Comparison of ENCODE assay signal across 18 cellular contexts in the genomic region with DNA sequence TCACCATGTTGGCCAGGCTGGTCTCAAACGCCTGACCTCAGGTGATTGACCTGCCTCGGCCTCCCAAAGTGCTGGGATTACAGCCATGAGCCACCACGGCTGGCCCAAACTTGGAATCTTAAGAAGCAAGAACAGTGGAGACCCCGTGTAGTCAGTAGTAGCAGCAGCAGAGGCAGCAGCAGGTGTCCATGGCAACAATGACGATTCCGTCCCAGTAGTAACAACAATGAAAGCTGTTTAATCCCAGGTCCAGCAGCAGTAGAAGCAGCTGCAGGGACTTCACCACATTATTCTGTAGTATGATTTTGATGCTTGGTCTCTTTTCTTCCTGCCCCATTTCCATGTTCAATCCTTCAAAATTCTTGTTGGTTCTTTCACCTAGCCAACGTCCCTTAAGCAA.
DNase-seq lines count a peak whose midpoint lies in the region; FAIRE-seq and TF ChIP-seq lines count a peak whose summit lies in the region.
"Had no signal": no experiment of that assay in that cellular context is flagged by ENCODE, and none has a peak within 500 bp of the region (broad histone marks: within the 10 kb centered on the region; RNA-seq: fewer than 3 reads in every experiment).

No MANE protein-coding gene starts in this region.

- no peak for TF ChIP-seq CTCF in testis (IDR thresholded peaks at IDR 0.05)
- TF ChIP-seq CTCF in breast epithelium (IDR thresholded peaks at IDR 0.05) = no peak

- no peaks in the 10 kb centered on the region for H3K36me3 ChIP-seq in testis (ENCODE audit: low read depth, missing control alignments)
- no peaks in the 10 kb centered on the region for H3K36me3 ChIP-seq in breast epithelium
- no peaks in the 10 kb centered on the region for H3K36me3 ChIP-seq in trophoblast cell (ENCODE audit: control insufficient read depth in 1 of 2, insufficient read depth in 2 of 2, low read length in 2 of 2)
- H3K36me3 ChIP-seq in small intestine (ENCODE audit: control insufficient read depth in 2 of 2, insufficient read depth in 2 of 2, low read length in 2 of 2) = no peaks in the 10 kb centered on the region
- H3K36me3 ChIP-seq: MG63 had no signal

- H3K9me3 ChIP-seq in testis = no peaks in the 10 kb centered on the region
- no peaks in the 10 kb centered on the region for H3K9me3 ChIP-seq in breast epithelium
- H3K9me3 ChIP-seq in trophoblast cell (ENCODE audit: insufficient read depth, low read depth, low read length) = peaks cover 2% of the 10 kb centered on the region
- H3K9me3 ChIP-seq in small intestine (ENCODE audit: control insufficient read depth, low read depth) = no peaks in the 10 kb centered on the region
- H3K9me3 ChIP-seq: MG63 had no signal

- H4K8ac ChIP-seq in trophoblast cell (ENCODE audit: low read depth, low read length) = no peak overlapping the region

- no peak for FAIRE-seq in small intestine (lab: Jason Lieb, UNC)
- FAIRE-seq: D721Med had no signal

- no peak overlapping the region for H3K4me3 ChIP-seq in testis
- H3K4me3 ChIP-seq in breast epithelium = no peak overlapping the region
- no peak overlapping the region for H3K4me3 ChIP-seq in trophoblast cell (ENCODE audit: low read depth, low read length)
- H3K4me3 ChIP-seq in small intestine (ENCODE audit: low read depth in 1 of 2, low read length in 2 of 2) = no peak overlapping the region
- H3K4me3 ChIP-seq: MG63 had no signal

- peak; percentile 42 for DNase-seq in NCI-H146 (lab: John Stamatoyannopoulos, UW)
- no peak for DNase-seq in NCI-H146 treated with DMSO at 0.1 percent for 48 hours (lab: John Stamatoyannopoulos, UW; ENCODE audit: unreplicated experiment)
- peak; percentile 5 for DNase-seq in NCI-H69 (lab: John Stamatoyannopoulos, UW)
- peak; percentile 23 for DNase-seq in left kidney (ENCODE audit: low read depth, low spot score)
- DNase-seq in testis = peak; percentile 15
- no peak for DNase-seq in breast epithelium (ENCODE audit: low spot score in 2 of 2)
- DNase-seq in trophoblast cell = no peak
- DNase-seq in small intestine = no peak
- DNase-seq: CD4-positive, alpha-beta memory T cell; DMS79; HCEC 1CT; IMR-90; Karpas-422; MG63; NCI-H1105; NCI-H1930; NCI-H526 treated with DMSO at 0.1 percent for 48 hours had no signal

- H2BK12ac ChIP-seq in trophoblast cell (ENCODE audit: low read length) = no peak overlapping the region

- H3K23ac ChIP-seq in trophoblast cell (ENCODE audit: low read length) = no peak overlapping the region

- intact Hi-C loops in testis (cut with DNase I; ENCODE audit: low total_unique reads) = no loop called here
- intact Hi-C loops in breast epithelium (cut with DNase I; ENCODE audit: low total_unique reads) = no loop called here

- H3K27ac ChIP-seq in testis = no peak overlapping the region
- H3K27ac ChIP-seq in breast epithelium = no peak overlapping the region
- no peak overlapping the region for H3K27ac ChIP-seq in trophoblast cell (ENCODE audit: low read depth, low read length)
- H3K27ac ChIP-seq in small intestine (ENCODE audit: low read depth in 1 of 2, low read length in 1 of 2) = no peak overlapping the region

- H3K4me1 ChIP-seq in testis (no peaks in the 10 kb centered on the region), breast epithelium (no peaks in the 10 kb centered on the region), trophoblast cell (ENCODE audit: control insufficient read depth in 1 of 2, insufficient read depth in 2 of 2, low read length in 2 of 2) (no peaks in the 10 kb centered on the region), small intestine (ENCODE audit: control insufficient read depth in 2 of 2, insufficient read depth in 1 of 2, low read depth in 1 of 2, low read length in 1 of 2) (no peaks in the 10 kb centered on the region)

- H3K14ac ChIP-seq in trophoblast cell (ENCODE audit: low read length) = no peak overlapping the region

- no peak overlapping the region for H2BK120ac ChIP-seq in trophoblast cell (ENCODE audit: insufficient read depth, low read length, poor library complexity)

- H3K79me1 ChIP-seq in trophoblast cell (ENCODE audit: low read length) = no peaks in the 10 kb centered on the region

- no peak overlapping the region for H2AK5ac ChIP-seq in trophoblast cell (ENCODE audit: low read length)

- no peak overlapping the region for H3K4me2 ChIP-seq in trophoblast cell (ENCODE audit: low read length)

- no peaks in the 10 kb centered on the region for H3K27me3 ChIP-seq in testis
- no peaks in the 10 kb centered on the region for H3K27me3 ChIP-seq in breast epithelium
- no peaks in the 10 kb centered on the region for H3K27me3 ChIP-seq in trophoblast cell (ENCODE audit: insufficient read depth, low read length)
- H3K27me3 ChIP-seq in small intestine (ENCODE audit: control insufficient read depth in 2 of 2, insufficient read depth in 2 of 2, low read length in 2 of 2) = peaks cover 0 to 2% of the 10 kb centered on the region in 2 donors
- H3K27me3 ChIP-seq: MG63 had no signal

- TF ChIP-seq POLR2A in testis (IDR thresholded peaks at IDR 0.05) (no peak), breast epithelium (IDR thresholded peaks at IDR 0.05) (no peak)

- no peak overlapping the region for H2AFZ ChIP-seq in trophoblast cell (ENCODE audit: insufficient read depth, low read length, poor library complexity)

- no peaks in the 10 kb centered on the region for H3K79me2 ChIP-seq in trophoblast cell (ENCODE audit: control insufficient read depth, insufficient read depth, low read length, poor library complexity)

- H4K12ac ChIP-seq in trophoblast cell (ENCODE audit: low read depth, low read length) = no peak overlapping the region

- H2BK5ac ChIP-seq in trophoblast cell (ENCODE audit: low read depth, low read length, poor library complexity) = no peak overlapping the region

- no peak overlapping the region for H3K4ac ChIP-seq in trophoblast cell (ENCODE audit: low read depth, low read length)

- 64 to 70% methylated on average over 7 of the region's 7 CpGs for WGBS in testis, 2 donors
- no CpG with 5 or more reads among the region's 7 CpGs for WGBS in trophoblast cell (ENCODE audit: extremely low coverage, insufficient coverage, insufficient read length)
- WGBS in small intestine, 3 donors = 77 to 81% (median 79%) methylated on average over 7 of the region's 7 CpGs

- H3K9ac ChIP-seq in trophoblast cell (ENCODE audit: low read length) = no peak overlapping the region

- H3K18ac ChIP-seq in trophoblast cell (ENCODE audit: low read length) = no peak overlapping the region

- H4K91ac ChIP-seq in trophoblast cell (ENCODE audit: low read depth, low read length) = no peak overlapping the region

Comparison
In these comparisons a context has a peak if more than half of its experiments do, and no peak if none do; other contexts are left out.
1. DNase-seq: peak in NCI-H146 (single experiment), NCI-H69 (single experiment), left kidney (single experiment) and testis (single experiment); none in NCI-H146 treated with DMSO at 0.1 percent for 48 hours (single experiment), breast epithelium (0 of 2), trophoblast cell (0 of 2) and small intestine (single experiment).